Comparison of ENCODE assay signal across 8 cellular contexts in genomic region chr16:29602683-29603088, GRCh38.
DNase-seq lines count a peak whose midpoint lies in the region; ATAC-seq and TF ChIP-seq lines count a peak whose summit lies in the region.
"Not testable (repeated sequence)": the region's sequence is repeated elsewhere in the genome, so short reads cannot be mapped to it uniquely, and the experiment has no call there.

No MANE protein-coding gene starts in this region.

- H3K36me3 Mint-ChIP-seq in WTC11, mesothelial cell of epicardium: not testable (repeated sequence)
- H3K36me3 Mint-ChIP-seq in activated T-helper 17 cell treated with anti-CD3 and anti-CD28 coated beads, Interleukin-2, amount 50 U/mL, for 72 hours (ENCODE audit: low read depth), result peaks cover 48% of the 10 kb centered on the region
- peaks cover 25% of the 10 kb centered on the region for H3K36me3 Mint-ChIP-seq in central memory CD8-positive, alpha-beta T cell (ENCODE audit: insufficient read depth)

- TF ChIP-seq CTCF in WTC11 (IDR thresholded peaks at IDR 0.05); heart right ventricle (IDR thresholded peaks at IDR 0.05); mesothelial cell of epicardium (IDR thresholded peaks at IDR 0.05; ENCODE audit: unreplicated experiment); gastrocnemius medialis (IDR thresholded peaks at IDR 0.05 in 4 of 5, conservative IDR thresholded peaks at IDR 0.05 in 1 of 5): not testable (repeated sequence)

- WGBS in heart right ventricle, 2 donors, result 65 to 69% methylated on average over 6 of the region's 6 CpGs

- intact Hi-C loops in heart right ventricle (cut with DNase I); gastrocnemius medialis (cut with DNase I; ENCODE audit: low total_unique reads): not testable (repeated sequence)

- peaks cover 79% of the 10 kb centered on the region for H3K79me2 ChIP-seq in Karpas-422 (ENCODE audit: low read length)

- H3K4me1 Mint-ChIP-seq in WTC11, result peaks cover 28% of the 10 kb centered on the region
- peaks cover 21% of the 10 kb centered on the region for H3K4me1 Mint-ChIP-seq in activated T-helper 17 cell treated with anti-CD3 and anti-CD28 coated beads, Interleukin-2, amount 50 U/mL, for 72 hours
- peaks cover 43% of the 10 kb centered on the region for H3K4me1 Mint-ChIP-seq in central memory CD8-positive, alpha-beta T cell
- peaks cover 33% of the 10 kb centered on the region for H3K4me1 Mint-ChIP-seq in mesothelial cell of epicardium

- 0 out of 22 replicates have a peak overlapping the region, but pooled peaks of 1 of the 11 experiments have one; percentile 25 for H3K9ac ChIP-seq in BLaER1 treated with 17β-estradiol and CSF1 and Interleukin-3, amounts not matched to agents 10 nM and 100 nM
- not testable (repeated sequence) for H3K9ac ChIP-seq in Karpas-422 (ENCODE audit: low read length)

- not testable (repeated sequence) for H3K4me3 Mint-ChIP-seq in WTC11, mesothelial cell of epicardium
- peak overlapping the region; percentile 88 for H3K4me3 Mint-ChIP-seq in activated T-helper 17 cell treated with anti-CD3 and anti-CD28 coated beads, Interleukin-2, amount 50 U/mL, for 72 hours
- H3K4me3 Mint-ChIP-seq in central memory CD8-positive, alpha-beta T cell, result peak overlapping the region; percentile 79

- not testable (repeated sequence) for ATAC-seq in WTC11; activated T-helper 17 cell treated with anti-CD3 and anti-CD28 coated beads, Interleukin-2, amount 50 U/mL, for 72 hours (replicated peaks); central memory CD8-positive, alpha-beta T cell (replicated peaks; ENCODE audit: extremely low read depth, poor library complexity, severe bottlenecking); gastrocnemius medialis
- peak in 5 of 8 donors; percentile 8 to 21 (median 16) for ATAC-seq in heart right ventricle

- not testable (repeated sequence) for DNase-seq in Karpas-422; WTC11 (ENCODE audit: low spot score); central memory CD8-positive, alpha-beta T cell (ENCODE audit: low spot score in 2 of 2); heart right ventricle; mesothelial cell of epicardium (ENCODE audit: low spot score in 2 of 2, unreplicated experiment in 2 of 2); gastrocnemius medialis

- peaks cover 74 to 87% (median 81%) of the 10 kb centered on the region in 10 experiments for H3K4me1 ChIP-seq in BLaER1 treated with 17β-estradiol and CSF1 and Interleukin-3, amounts not matched to agents 10 nM and 100 nM
- H3K4me1 ChIP-seq in Karpas-422 (ENCODE audit: low read length) (peaks cover 68% of the 10 kb centered on the region), heart right ventricle (peaks cover 0 to 40% (median 16%) of the 10 kb centered on the region in 9 donors), gastrocnemius medialis (peaks cover 39 to 74% of the 10 kb centered on the region in 2 donors)

- H4K20me1 ChIP-seq in BLaER1 treated with 17β-estradiol and CSF1 and Interleukin-3, amounts not matched to agents 10 nM and 100 nM, result peaks cover 0 to 96% (median 88%) of the 10 kb centered on the region in 11 experiments; a peak in 21 of 22 replicates
- peaks cover 14% of the 10 kb centered on the region; the same call in 1 of the 2 replicates for H4K20me1 ChIP-seq in Karpas-422 (ENCODE audit: insufficient read depth, low read depth, low read length)

- not testable (repeated sequence) for H3K27me3 Mint-ChIP-seq in WTC11 (ENCODE audit: low read depth); activated T-helper 17 cell treated with anti-CD3 and anti-CD28 coated beads, Interleukin-2, amount 50 U/mL, for 72 hours; central memory CD8-positive, alpha-beta T cell; mesothelial cell of epicardium (ENCODE audit: low read depth)

- H3K9me2 ChIP-seq in Karpas-422 (replicated peaks; ENCODE audit: insufficient read depth, low read length), result not testable (repeated sequence)

- H2AFZ ChIP-seq in Karpas-422 (ENCODE audit: low read length), result not testable (repeated sequence)

- H3K27ac ChIP-seq in BLaER1 treated with 17β-estradiol and CSF1 and Interleukin-3, amounts not matched to agents 10 nM and 100 nM, result peak overlapping the region in 1 of 11 experiments; percentile 42; a peak in 2 of 22 replicates
- peak overlapping the region; percentile 64 for H3K27ac ChIP-seq in Karpas-422 (ENCODE audit: low read length)
- not testable (repeated sequence) for H3K27ac ChIP-seq in heart right ventricle
- H3K27ac ChIP-seq in gastrocnemius medialis, result peak overlapping the region; percentile 84 to 92 (median 86)

- not testable (repeated sequence) for TF ChIP-seq POLR2A in gastrocnemius medialis (IDR thresholded peaks at IDR 0.05)

- in situ Hi-C loops in gastrocnemius medialis (cut with MboI; ENCODE audit: low sequenced_read_pairs in 4 of 4), result not testable (repeated sequence)

- not testable (repeated sequence) for H3K9me3 ChIP-seq in BLaER1 treated with 17β-estradiol and CSF1 and Interleukin-3, amounts not matched to agents 10 nM and 100 nM (replicated peaks in 1 of 11); Karpas-422 (ENCODE audit: low read length); heart right ventricle; gastrocnemius medialis

- H3K4me2 ChIP-seq in BLaER1 treated with 17β-estradiol and CSF1 and Interleukin-3, amounts not matched to agents 10 nM and 100 nM, result peak overlapping the region; percentile 80 to 94 (median 84); a peak in 20 of 22 replicates
- H3K4me2 ChIP-seq in Karpas-422 (ENCODE audit: low read depth, low read length, poor library complexity, severe bottlenecking), result peak overlapping the region; percentile 69

- H3K27me3 ChIP-seq in BLaER1 treated with 17β-estradiol and CSF1 and Interleukin-3, amounts not matched to agents 10 nM and 100 nM; Karpas-422 (ENCODE audit: low read length); heart right ventricle; gastrocnemius medialis: not testable (repeated sequence)

- POLR2A ChIA-PET in WTC11 (lab: Charles Lee), result not testable (repeated sequence)

- H3K36me3 ChIP-seq in BLaER1 treated with 17β-estradiol and CSF1 and Interleukin-3, amounts not matched to agents 10 nM and 100 nM, result peaks cover 0 to 11% (median 0%) of the 10 kb centered on the region in 11 experiments; a peak in 5 of 22 replicates
- not testable (repeated sequence) for H3K36me3 ChIP-seq in Karpas-422 (ENCODE audit: insufficient read depth, low read length); heart right ventricle; gastrocnemius medialis

- not testable (repeated sequence) for H3K9me3 Mint-ChIP-seq in WTC11; activated T-helper 17 cell treated with anti-CD3 and anti-CD28 coated beads, Interleukin-2, amount 50 U/mL, for 72 hours; central memory CD8-positive, alpha-beta T cell; mesothelial cell of epicardium

- CTCF ChIA-PET in WTC11 (lab: Charles Lee), result not testable (repeated sequence)

- H3K27ac Mint-ChIP-seq in WTC11 (peak overlapping the region; percentile 61; the same call in 1 of the 2 replicates), mesothelial cell of epicardium (peak overlapping the region; percentile 21)
- H3K27ac Mint-ChIP-seq in activated T-helper 17 cell treated with anti-CD3 and anti-CD28 coated beads, Interleukin-2, amount 50 U/mL, for 72 hours, result peak overlapping the region; percentile 94
- not testable (repeated sequence) for H3K27ac Mint-ChIP-seq in central memory CD8-positive, alpha-beta T cell (ENCODE audit: low read depth)

- not testable (repeated sequence) for H3K4me3 ChIP-seq in BLaER1 treated with 17β-estradiol and CSF1 and Interleukin-3, amounts not matched to agents 10 nM and 100 nM; Karpas-422 (ENCODE audit: low read length); heart right ventricle; gastrocnemius medialis

TF ChIP-seq in WTC11, 78 proteins besides CTCF, POLR2A, EP300 and RAD21:
- peak; percentile 37; the same call in 1 of the 2 replicates for TF ChIP-seq GTF2I (CRISPR knock-in tag; conservative IDR thresholded peaks at IDR 0.05)
